ENCODE assay signal across 1 cellular context in genomic region chr19:16185123-16185924, GRCh38.
TF ChIP-seq lines count a peak whose summit lies in the region.

Gene FAM32A, plus strand, starts transcription at chr19:16185410. Its CDS starts 33 bp downstream, at chr19:16185443.

TF ChIP-seq in H1, 55 proteins besides CTCF, POLR2A, EP300 and RAD21 (continued from another document):
- TF ChIP-seq CEBPB (IDR thresholded peaks at IDR 0.05; ENCODE audit: low read depth, low read length) (no peak), SP1 (IDR thresholded peaks at IDR 0.05; ENCODE audit: low read depth, low read length) (no peak), YY1 (IDR thresholded peaks at IDR 0.05; ENCODE audit: low read depth, low read length) (peak; percentile 96), KDM5A (IDR thresholded peaks at IDR 0.05; ENCODE audit: low read length) (peak; percentile 89), HDAC2 (IDR thresholded peaks at IDR 0.05; ENCODE audit: borderline replicate concordance in 1 of 2, low read depth in 2 of 2, low read length in 2 of 2) (peak in 1 of 2 experiments; percentile 47; a peak in 1 of 4 replicates), SP4 (IDR thresholded peaks at IDR 0.05; ENCODE audit: low read length) (no peak), EGR1 (IDR thresholded peaks at IDR 0.05; ENCODE audit: borderline replicate concordance, low read depth, low read length) (no peak; the same call in 1 of the 2 replicates), ASH2L (IDR thresholded peaks at IDR 0.05; ENCODE audit: low read length) (no peak), RNF2 (IDR thresholded peaks at IDR 0.05; ENCODE audit: borderline replicate concordance, low read depth, low read length, missing control alignments, poor library complexity, severe bottlenecking) (no peak), TAF1 (IDR thresholded peaks at IDR 0.05; ENCODE audit: low read depth, low read length) (peak; percentile 95), CBX8 (IDR thresholded peaks at IDR 0.05; ENCODE audit: borderline replicate concordance, low read depth, low read length) (no peak), CHD1 (IDR thresholded peaks at IDR 0.05; ENCODE audit: low read depth, low read length) (no peak), POU5F1 (IDR thresholded peaks at IDR 0.05; ENCODE audit: low read depth, low read length) (no peak), RXRA (IDR thresholded peaks at IDR 0.05; ENCODE audit: insufficient read depth, low read depth, low read length) (no peak), KDM1A (IDR thresholded peaks at IDR 0.05; ENCODE audit: borderline replicate concordance, low read length) (no peak), CBX5 (IDR thresholded peaks at IDR 0.05; ENCODE audit: low read depth, low read length) (no peak), HDAC6 (IDR thresholded peaks at IDR 0.05; ENCODE audit: low read depth, low read length) (no peak), MAFK (IDR thresholded peaks at IDR 0.05; ENCODE audit: low read depth, low read length) (no peak), BRCA1 (IDR thresholded peaks at IDR 0.05; ENCODE audit: low read depth, low read length) (no peak), SUZ12 (IDR thresholded peaks at IDR 0.05; ENCODE audit: low read length) (no peak), TCF12 (IDR thresholded peaks at IDR 0.05; ENCODE audit: low read depth, low read length) (no peak), SRF (IDR thresholded peaks at IDR 0.05; ENCODE audit: low read depth, low read length) (peak; percentile 96), CREB1 (IDR thresholded peaks at IDR 0.05) (no peak), CHD7 (IDR thresholded peaks at IDR 0.05; ENCODE audit: insufficient replicate concordance, low read length) (no peak), GABPA (IDR thresholded peaks at IDR 0.05; ENCODE audit: borderline replicate concordance, insufficient read depth, low read length) (peak; percentile 91), NANOG (IDR thresholded peaks at IDR 0.05; ENCODE audit: insufficient read depth, low read depth, low read length, poor library complexity, severe bottlenecking) (no peak), RFX5 (IDR thresholded peaks at IDR 0.05; ENCODE audit: borderline replicate concordance, low read depth, low read length) (no peak), SIX5 (IDR thresholded peaks at IDR 0.05; ENCODE audit: low read depth, low read length) (peak; percentile 12; the same call in 1 of the 2 replicates), SAP30 (IDR thresholded peaks at IDR 0.05; ENCODE audit: insufficient read depth, insufficient replicate concordance, low read length) (peak; percentile 37), RBBP5 (IDR thresholded peaks at IDR 0.05; ENCODE audit: borderline replicate concordance, low read depth, low read length) (0 out of 2 replicates have a peak, but pooled peaks have one; percentile 24), CTBP2 (IDR thresholded peaks at IDR 0.05; ENCODE audit: borderline replicate concordance, insufficient read depth, insufficient read length, low read length) (no peak), POLR2AphosphoS5 (IDR thresholded peaks at IDR 0.05; ENCODE audit: low read depth, low read length) (peak; percentile 91), BACH1 (IDR thresholded peaks at IDR 0.05; ENCODE audit: low read length) (no peak), SIN3A (conservative IDR thresholded peaks at IDR 0.05 in 1 of 2, IDR thresholded peaks at IDR 0.05 in 1 of 2; ENCODE audit: low read depth in 1 of 2, low read length in 2 of 2) (0 out of 4 replicates have a peak, but pooled peaks of 1 of the 2 experiments have one; percentile 28), TEAD4 (IDR thresholded peaks at IDR 0.05; ENCODE audit: low read depth, low read length) (no peak)
- TF ChIP-seq, protein P1, sequence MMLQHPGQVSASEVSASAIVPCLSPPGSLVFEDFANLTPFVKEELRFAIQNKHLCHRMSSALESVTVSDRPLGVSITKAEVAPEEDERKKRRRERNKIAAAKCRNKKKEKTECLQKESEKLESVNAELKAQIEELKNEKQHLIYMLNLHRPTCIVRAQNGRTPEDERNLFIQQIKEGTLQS (IDR thresholded peaks at IDR 0.05; ENCODE audit: insufficient read depth, low read depth, low read length): no peak
- TF ChIP-seq, protein P2, sequence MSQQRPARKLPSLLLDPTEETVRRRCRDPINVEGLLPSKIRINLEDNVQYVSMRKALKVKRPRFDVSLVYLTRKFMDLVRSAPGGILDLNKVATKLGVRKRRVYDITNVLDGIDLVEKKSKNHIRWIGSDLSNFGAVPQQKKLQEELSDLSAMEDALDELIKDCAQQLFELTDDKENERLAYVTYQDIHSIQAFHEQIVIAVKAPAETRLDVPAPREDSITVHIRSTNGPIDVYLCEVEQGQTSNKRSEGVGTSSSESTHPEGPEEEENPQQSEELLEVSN (IDR thresholded peaks at IDR 0.05): peak; percentile 10; the same call in 1 of the 2 replicates
- TF ChIP-seq, protein P3, sequence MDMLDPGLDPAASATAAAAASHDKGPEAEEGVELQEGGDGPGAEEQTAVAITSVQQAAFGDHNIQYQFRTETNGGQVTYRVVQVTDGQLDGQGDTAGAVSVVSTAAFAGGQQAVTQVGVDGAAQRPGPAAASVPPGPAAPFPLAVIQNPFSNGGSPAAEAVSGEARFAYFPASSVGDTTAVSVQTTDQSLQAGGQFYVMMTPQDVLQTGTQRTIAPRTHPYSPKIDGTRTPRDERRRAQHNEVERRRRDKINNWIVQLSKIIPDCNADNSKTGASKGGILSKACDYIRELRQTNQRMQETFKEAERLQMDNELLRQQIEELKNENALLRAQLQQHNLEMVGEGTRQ (IDR thresholded peaks at IDR 0.05; ENCODE audit: low read length): no peak
TF ChIP-seq in H1: peak in this region for 18.
